ENCODE assay signal across 10 cellular contexts in genomic region chr7:123533553-123533917, GRCh38. TPM values are rescaled to one million over a fixed set of nuclear protein-coding genes. Genes with fewer than 3 reads are reported as not detected.
A peak's percentile ranks its signal among the peaks of the same experiment; 100 is the strongest.
DNase-seq lines count a peak whose midpoint lies in the region; ATAC-seq and TF ChIP-seq lines count a peak whose summit lies in the region.
"Had no signal": no experiment of that assay in that cellular context is flagged by ENCODE, and none has a peak within 500 bp of the region (broad histone marks: within the 10 kb centered on the region; RNA-seq: fewer than 3 reads in every experiment).

No MANE protein-coding gene starts in this region.

- no peak for DNase-seq in CD4-positive, alpha-beta memory T cell
- DNase-seq in central memory CD8-positive, alpha-beta T cell (ENCODE audit: low spot score in 2 of 2), result no peak
- DNase-seq in left lobe of liver (ENCODE audit: low spot score), result no peak
- no peak for DNase-seq in amygdala (lab: John Stamatoyannopoulos, UW)
- DNase-seq: esophagus squamous epithelium, NCI-H524 treated with DMSO at 0.1 percent for 48 hours had no signal

- POLR2A ChIA-PET in CD4-positive, alpha-beta memory T cell (lab: Charles Lee; ENCODE audit: partially characterized antibody), result interaction anchor here (2.8 to 2.9 kb wide), 2 partner anchors 24 to 215 kb away, joined by 16 to 34 read pairs; partner anchors contain the start of genes NDUFA5 and WASL

- ATAC-seq in central memory CD8-positive, alpha-beta T cell (replicated peaks; ENCODE audit: extremely low read depth, poor library complexity, severe bottlenecking), result no peak
- ATAC-seq in HG02973 (IDR thresholded peaks at IDR 0.05; ENCODE audit: unreplicated experiment) (no peak), left lobe of liver (no peak), HG02938 (IDR thresholded peaks at IDR 0.05; ENCODE audit: unreplicated experiment) (no peak)

- H3K4me1 Mint-ChIP-seq in CD4-positive, alpha-beta memory T cell, result peaks cover 11 to 29% (median 25%) of the 10 kb centered on the region in 4 donors
- peaks cover 19% of the 10 kb centered on the region for H3K4me1 Mint-ChIP-seq in central memory CD8-positive, alpha-beta T cell
- H3K4me1 Mint-ChIP-seq in nephron, result peaks cover 26% of the 10 kb centered on the region

- H2AFZ ChIP-seq in KMS-11 (ENCODE audit: low read depth), result peak overlapping the region; percentile 90; the same call in 1 of the 2 replicates

- TF ChIP-seq CTCF in KMS-11 (conservative IDR thresholded peaks at IDR 0.05; ENCODE audit: low read depth, low read length) (no peak), nephron (IDR thresholded peaks at IDR 0.05; ENCODE audit: unreplicated experiment in 3 of 3) (no peak)

- H3K36me3 Mint-ChIP-seq in CD4-positive, alpha-beta memory T cell, result no peaks in the 10 kb centered on the region
- H3K36me3 Mint-ChIP-seq in central memory CD8-positive, alpha-beta T cell (ENCODE audit: insufficient read depth), result peaks cover 9% of the 10 kb centered on the region
- peaks cover 4% of the 10 kb centered on the region for H3K36me3 Mint-ChIP-seq in nephron (ENCODE audit: low read depth)

- H3K4me3 Mint-ChIP-seq in CD4-positive, alpha-beta memory T cell, result peak overlapping the region; percentile 73 to 95 (median 90)
- peak overlapping the region; percentile 92 for H3K4me3 Mint-ChIP-seq in central memory CD8-positive, alpha-beta T cell
- peak overlapping the region; percentile 85 to 94 (median 88) for H3K4me3 Mint-ChIP-seq in nephron

- no peak overlapping the region for H3K4me3 ChIP-seq in CD4-positive, alpha-beta memory T cell (ENCODE audit: low read length in 2 of 2)
- no peak overlapping the region for H3K4me3 ChIP-seq in KMS-11 (IDR thresholded peaks at IDR 0.05; ENCODE audit: insufficient read depth, low read depth, low read length)

- H3K9me3 ChIP-seq in CD4-positive, alpha-beta memory T cell (ENCODE audit: control insufficient read depth in 1 of 2, low read length in 2 of 2), result no peaks in the 10 kb centered on the region
- H3K9me3 ChIP-seq: esophagus squamous epithelium had no signal

- H3K27me3 ChIP-seq in CD4-positive, alpha-beta memory T cell (ENCODE audit: insufficient read depth, low read length), result peaks cover 6% of the 10 kb centered on the region
- H3K27me3 ChIP-seq in KMS-11 (ENCODE audit: insufficient read depth, low read depth), result no peaks in the 10 kb centered on the region

- peaks cover 26% of the 10 kb centered on the region for H3K4me1 ChIP-seq in CD4-positive, alpha-beta memory T cell (ENCODE audit: insufficient read depth, low read length)
- H3K4me1 ChIP-seq in KMS-11 (ENCODE audit: low read depth, poor library complexity, severe bottlenecking), result peaks cover 14% of the 10 kb centered on the region

- peak overlapping the region in 2 of 7 donors; percentile 72 to 91 for H3K27ac Mint-ChIP-seq in CD4-positive, alpha-beta memory T cell
- H3K27ac Mint-ChIP-seq in central memory CD8-positive, alpha-beta T cell (ENCODE audit: low read depth), result no peak overlapping the region
- peak overlapping the region; percentile 18 to 99 (median 99) for H3K27ac Mint-ChIP-seq in nephron

- no peaks in the 10 kb centered on the region for H3K79me2 ChIP-seq in KMS-11 (ENCODE audit: insufficient read depth, low read depth)

- H3K27ac ChIP-seq in CD4-positive, alpha-beta memory T cell (ENCODE audit: low read depth, low read length), result no peak overlapping the region
- no peak overlapping the region for H3K27ac ChIP-seq in KMS-11

- H3K27me3 Mint-ChIP-seq in CD4-positive, alpha-beta memory T cell, result peaks cover 10 to 13% of the 10 kb centered on the region in 2 donors
- H3K27me3 Mint-ChIP-seq in central memory CD8-positive, alpha-beta T cell, result peaks cover 16% of the 10 kb centered on the region
- peaks cover 4% of the 10 kb centered on the region for H3K27me3 Mint-ChIP-seq in nephron (ENCODE audit: low read depth)

- peak overlapping the region; percentile 75 for H3K4me2 ChIP-seq in KMS-11

- CTCF ChIA-PET in CD4-positive, alpha-beta memory T cell (lab: Charles Lee; ENCODE audit: partially characterized antibody), result interaction anchor here (1.6 to 3.0 kb wide), 3 partner anchors 24 to 41 kb away, joined by 4 to 49 read pairs (median 24); partner anchors contain the start of gene NDUFA5

- no peak overlapping the region for H3K9ac ChIP-seq in KMS-11

- intact Hi-C loops in CD4-positive, alpha-beta memory T cell (cut with micrococcal nuclease), result loop anchor here (10.0 kb wide), 1 partner anchor 1391 kb away; the partner anchor contains the start of gene POT1

- H3K36me3 ChIP-seq in CD4-positive, alpha-beta memory T cell (ENCODE audit: insufficient read depth, low read length), result no peaks in the 10 kb centered on the region
- H3K36me3 ChIP-seq in KMS-11 (ENCODE audit: insufficient read depth), result no peaks in the 10 kb centered on the region
- H3K36me3 ChIP-seq: esophagus squamous epithelium had no signal

- H3K9me3 Mint-ChIP-seq in CD4-positive, alpha-beta memory T cell, result peaks cover 0 to 4% (median 0%) of the 10 kb centered on the region in 8 donors
- H3K9me3 Mint-ChIP-seq in central memory CD8-positive, alpha-beta T cell, result no peaks in the 10 kb centered on the region
- H3K9me3 Mint-ChIP-seq in nephron, result peaks cover 4% of the 10 kb centered on the region

- no peaks in the 10 kb centered on the region for H4K20me1 ChIP-seq in KMS-11 (ENCODE audit: insufficient read depth)

RNA-seq across cellular contexts. Expression of gene IQUB, which starts 0.9 kb away (rescaled TPM):
- under 1 TPM; 0.14 to 0.49 TPM for total RNA-seq in CD4-positive, alpha-beta memory T cell
- not detected for polyA plus RNA-seq in CD4-positive, alpha-beta memory T cell
- 0.15 TPM for total RNA-seq in left lobe of liver

RNA-seq across cellular contexts. Expression of gene NDUFA5, which starts 24.1 kb away (rescaled TPM):
- total RNA-seq in CD4-positive, alpha-beta memory T cell, result 10 to 100 TPM; 62.7 to 64.6 TPM
- 100 to 1,000 TPM in 1 of 2 donors, 10 to 100 TPM in 1; 80.1 to 108 TPM for polyA plus RNA-seq in CD4-positive, alpha-beta memory T cell
- 41.3 TPM for total RNA-seq in left lobe of liver
